1 cellular context compared by ENCODE assay signal in genomic region chr2:63841254-63842022, GRCh38.
A peak's percentile ranks its signal among the peaks of the same experiment; 100 is the strongest.
TF ChIP-seq lines count a peak whose summit lies in the region.

TSS of gene UGP2 (plus strand) at chr2:63841896. CDS start at chr2:63842186, 290 bp downstream.

TF ChIP-seq in HepG2, 621 proteins besides CTCF, POLR2A, EP300 and RAD21 (continued from another document and continues in another):
- 0 out of 2 replicates have a peak, but pooled peaks have one; percentile 24 for TF ChIP-seq RERE (CRISPR knock-in tag; IDR thresholded peaks at IDR 0.05; ENCODE audit: low read depth)
- no peak for TF ChIP-seq ZNF138 (CRISPR knock-in tag; IDR thresholded peaks at IDR 0.05; ENCODE audit: low read depth)
- TF ChIP-seq MTERF4 (CRISPR knock-in tag; IDR thresholded peaks at IDR 0.05), result peak; percentile 86; the same call in 1 of the 2 replicates
- no peak; the same call in 1 of the 2 replicates for TF ChIP-seq BATF2 (CRISPR knock-in tag; IDR thresholded peaks at IDR 0.05)
- 0 out of 2 replicates have a peak, but pooled peaks have one; percentile 41 for TF ChIP-seq ZNF557 (CRISPR knock-in tag; IDR thresholded peaks at IDR 0.05)
- TF ChIP-seq ZFP36L1 (CRISPR knock-in tag; IDR thresholded peaks at IDR 0.05), result peak; percentile 61; the same call in 1 of the 2 replicates
- no peak for TF ChIP-seq ZNF180 (CRISPR knock-in tag; IDR thresholded peaks at IDR 0.05; ENCODE audit: borderline replicate concordance, low read depth)
- TF ChIP-seq FOXO4 (CRISPR knock-in tag; conservative IDR thresholded peaks at IDR 0.05), result 0 out of 2 replicates have a peak, but pooled peaks have one; percentile 87
- TF ChIP-seq ZNF747 (CRISPR knock-in tag; IDR thresholded peaks at IDR 0.05; ENCODE audit: borderline replicate concordance), result peak; percentile 58; the same call in 1 of the 2 replicates
- no peak; the same call in 1 of the 2 replicates for TF ChIP-seq BCL3 (CRISPR knock-in tag; IDR thresholded peaks at IDR 0.05)
- TF ChIP-seq POGK (CRISPR knock-in tag; conservative IDR thresholded peaks at IDR 0.05), result peak; percentile 51
- TF ChIP-seq ZNF281 (CRISPR knock-in tag; IDR thresholded peaks at IDR 0.05; ENCODE audit: borderline replicate concordance), result peak; percentile 71; the same call in 1 of the 2 replicates
- TF ChIP-seq GATA4 (IDR thresholded peaks at IDR 0.05; ENCODE audit: borderline replicate concordance, low read depth), result peak; percentile 81; the same call in 1 of the 2 replicates
- TF ChIP-seq NFRKB (IDR thresholded peaks at IDR 0.05), result no peak
- peak; percentile 25; the same call in 1 of the 2 replicates for TF ChIP-seq SIX1 (CRISPR knock-in tag; IDR thresholded peaks at IDR 0.05; ENCODE audit: borderline replicate concordance)
- TF ChIP-seq MED8 (CRISPR knock-in tag; IDR thresholded peaks at IDR 0.05; ENCODE audit: insufficient replicate concordance), result peak; percentile 77
- no peak; the same call in 1 of the 2 replicates for TF ChIP-seq HNF4A (CRISPR knock-in tag; IDR thresholded peaks at IDR 0.05)
- TF ChIP-seq ELF1 (CRISPR knock-in tag; IDR thresholded peaks at IDR 0.05), result peak; percentile 65
- no peak for TF ChIP-seq ZFAT (CRISPR knock-in tag; conservative IDR thresholded peaks at IDR 0.05)
- no peak for TF ChIP-seq ZIK1 (CRISPR knock-in tag; IDR thresholded peaks at IDR 0.05; ENCODE audit: borderline replicate concordance, low read depth)
- no peak for TF ChIP-seq RFXANK (CRISPR knock-in tag; IDR thresholded peaks at IDR 0.05)
- TF ChIP-seq ZNF574 (CRISPR knock-in tag; IDR thresholded peaks at IDR 0.05), result peak; percentile 89
- no peak; the same call in 1 of the 2 replicates for TF ChIP-seq KLF11 (CRISPR knock-in tag; IDR thresholded peaks at IDR 0.05)
- peak; percentile 69; the same call in 1 of the 2 replicates for TF ChIP-seq ZBTB4 (CRISPR knock-in tag; IDR thresholded peaks at IDR 0.05; ENCODE audit: borderline replicate concordance)
- TF ChIP-seq SRF (IDR thresholded peaks at IDR 0.05; ENCODE audit: low read depth, low read length), result no peak
- no peak for TF ChIP-seq TERF1 (CRISPR knock-in tag; IDR thresholded peaks at IDR 0.05)
- no peak for TF ChIP-seq TCF7 (IDR thresholded peaks at IDR 0.05; ENCODE audit: low read depth)
- peak; percentile 71; the same call in 1 of the 2 replicates for TF ChIP-seq HOXA3 (CRISPR knock-in tag; IDR thresholded peaks at IDR 0.05)
